ENCODE assay signal across 8 cellular contexts in the genomic region with DNA sequence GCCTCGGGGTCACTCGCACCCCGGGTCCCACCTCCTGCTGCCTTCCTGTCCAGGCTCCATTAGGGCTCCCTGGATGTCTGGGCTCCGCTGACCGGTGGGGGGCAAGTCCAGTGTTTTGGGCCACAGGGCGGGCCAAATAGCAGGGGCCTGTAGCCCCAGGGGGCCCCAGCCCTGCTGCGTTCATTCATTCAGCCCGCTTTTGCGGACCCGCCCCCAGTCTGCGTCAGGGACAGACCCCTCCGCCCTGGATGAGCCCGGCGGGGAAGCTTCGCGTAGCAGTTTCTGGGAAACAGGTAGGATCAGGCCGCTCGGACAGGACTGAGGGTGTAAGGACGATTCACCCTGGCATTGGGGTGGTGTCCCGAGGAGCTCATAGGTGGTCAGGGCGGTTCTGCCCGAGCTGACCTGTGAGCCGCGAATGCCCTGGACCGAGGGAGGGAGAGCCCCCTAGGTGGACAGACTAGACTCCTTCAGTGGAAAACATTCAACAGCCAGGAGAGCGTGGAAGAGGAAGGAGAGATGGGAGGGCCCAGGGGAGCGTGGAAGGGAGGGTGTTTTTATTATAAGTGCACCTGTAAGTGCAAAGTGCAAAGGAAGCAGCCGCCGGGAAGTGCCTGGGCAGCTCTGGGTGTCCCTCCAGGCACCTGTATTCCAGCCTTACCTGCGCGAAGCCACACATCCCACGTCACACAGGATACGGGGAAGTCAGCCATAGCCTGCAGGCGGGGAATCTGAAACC. TPM values are rescaled to one million over a fixed set of nuclear protein-coding genes. Genes with fewer than 3 reads are reported as not detected.
DNase-seq lines count a peak whose midpoint lies in the region; ATAC-seq and TF ChIP-seq lines count a peak whose summit lies in the region.

No MANE protein-coding gene starts in this region.

- H3K4me2 ChIP-seq in KMS-11 (peak overlapping the region; percentile 73), osteoblast (ENCODE audit: insufficient read depth, low read length) (peak overlapping the region; percentile 98)

- peak overlapping the region; percentile 89 for H3K4me3 Mint-ChIP-seq in activated CD8-positive, alpha-beta T cell treated with anti-CD3 and anti-CD28 coated beads for 36 hours

- no peaks in the 10 kb centered on the region for H3K9me3 Mint-ChIP-seq in activated CD8-positive, alpha-beta T cell treated with anti-CD3 and anti-CD28 coated beads for 36 hours

- H3K4me1 ChIP-seq in KMS-11 (ENCODE audit: low read depth, poor library complexity, severe bottlenecking) = peaks cover 34% of the 10 kb centered on the region
- peaks cover 17% of the 10 kb centered on the region for H3K4me1 ChIP-seq in osteoblast (ENCODE audit: insufficient read depth, low read length)

- H3K36me3 Mint-ChIP-seq in activated CD8-positive, alpha-beta T cell treated with anti-CD3 and anti-CD28 coated beads for 36 hours (ENCODE audit: low read depth) = peaks cover 2% of the 10 kb centered on the region

- H3K36me3 ChIP-seq in KMS-11 (ENCODE audit: insufficient read depth) (no peaks in the 10 kb centered on the region), osteoblast (ENCODE audit: insufficient read depth, low read length) (peaks cover 3% of the 10 kb centered on the region)

- peak; percentile 23 for ATAC-seq in GM21529 (IDR thresholded peaks at IDR 0.05; ENCODE audit: unreplicated experiment)
- peak; percentile 18 for ATAC-seq in activated CD8-positive, alpha-beta T cell treated with anti-CD3 and anti-CD28 coated beads for 36 hours
- ATAC-seq in GM21360 (IDR thresholded peaks at IDR 0.05; ENCODE audit: unreplicated experiment) = no peak

- no peaks in the 10 kb centered on the region for H3K9me3 ChIP-seq in osteoblast (ENCODE audit: low read depth, low read length)

- H3K4me1 Mint-ChIP-seq in activated CD8-positive, alpha-beta T cell treated with anti-CD3 and anti-CD28 coated beads for 36 hours (ENCODE audit: low read depth) = peaks cover 39% of the 10 kb centered on the region

- H4K20me1 ChIP-seq in KMS-11 (ENCODE audit: insufficient read depth) = no peaks in the 10 kb centered on the region
- peaks cover 9% of the 10 kb centered on the region for H4K20me1 ChIP-seq in osteoblast (ENCODE audit: insufficient read depth, low read length)

- H3K4me3 ChIP-seq in KMS-11 (IDR thresholded peaks at IDR 0.05; ENCODE audit: insufficient read depth, low read depth, low read length) (no peak overlapping the region), fibroblast of villous mesenchyme (ENCODE audit: low read depth, low read length) (peak overlapping the region; percentile 90), osteoblast (ENCODE audit: insufficient read depth, low read length) (peak overlapping the region; percentile 95)

- CTCF ChIA-PET in activated CD8-positive, alpha-beta T cell treated with anti-CD3 and anti-CD28 coated beads for 36 hours (lab: Charles Lee) = interaction anchor here (1.2 to 4.6 kb wide), 2 partner anchors 17 to 64 kb away, joined by 5 to 18 read pairs; no protein-coding TSS in a partner anchor

- H3K9ac ChIP-seq in KMS-11 = peak overlapping the region; percentile 62

- DNase-seq in EH (ENCODE audit: low read depth) (peak; percentile 19), fibroblast of villous mesenchyme (ENCODE audit: low read depth) (peak; percentile 12), osteoblast (ENCODE audit: insufficient read length, low spot score, missing footprints) (peak; percentile 66), Kasumi-1 (lab: John Stamatoyannopoulos, UW) (no peak)
- peak; percentile 53 for DNase-seq in activated CD8-positive, alpha-beta T cell treated with anti-CD3 and anti-CD28 coated beads for 36 hours

- intact Hi-C loops in activated CD8-positive, alpha-beta T cell treated with anti-CD3 and anti-CD28 coated beads for 36 hours (cut with micrococcal nuclease) = loop anchor here (5.0 kb wide), 1 partner anchor 61 kb away; no protein-coding TSS in a partner anchor

- H2AFZ ChIP-seq in KMS-11 (ENCODE audit: low read depth) (peak overlapping the region; percentile 67; the same call in 1 of the 2 replicates), osteoblast (ENCODE audit: low read length) (peak overlapping the region; percentile 95)

- POLR2A ChIA-PET in activated CD8-positive, alpha-beta T cell treated with anti-CD3 and anti-CD28 coated beads for 36 hours (lab: Charles Lee) = interaction anchor here (1.6 to 2.3 kb wide), 2 partner anchors 52 to 54 kb away, joined by 5 to 15 read pairs; a partner anchor contains a TSS

- no peaks in the 10 kb centered on the region for H3K27me3 Mint-ChIP-seq in activated CD8-positive, alpha-beta T cell treated with anti-CD3 and anti-CD28 coated beads for 36 hours

- peaks cover 36% of the 10 kb centered on the region for H3K79me2 ChIP-seq in KMS-11 (ENCODE audit: insufficient read depth, low read depth)
- peaks cover 55% of the 10 kb centered on the region for H3K79me2 ChIP-seq in osteoblast (ENCODE audit: insufficient read depth, low read length)

- no peak for TF ChIP-seq CTCF in KMS-11 (conservative IDR thresholded peaks at IDR 0.05; ENCODE audit: low read depth, low read length)
- TF ChIP-seq CTCF in activated CD8-positive, alpha-beta T cell treated with anti-CD3 and anti-CD28 coated beads for 36 hours (IDR thresholded peaks at IDR 0.05) = no peak
- TF ChIP-seq CTCF in fibroblast of villous mesenchyme (IDR thresholded peaks at IDR 0.05; ENCODE audit: insufficient read depth, low read depth, low read length) = no peak
- TF ChIP-seq CTCF in osteoblast (IDR thresholded peaks at IDR 0.05; ENCODE audit: extremely low read depth, low read depth, low read length) = no peak

- H3K27ac Mint-ChIP-seq in activated CD8-positive, alpha-beta T cell treated with anti-CD3 and anti-CD28 coated beads for 36 hours = peak overlapping the region; percentile 32

- H3K27me3 ChIP-seq in KMS-11 (ENCODE audit: insufficient read depth, low read depth) = no peaks in the 10 kb centered on the region
- peaks cover 12% of the 10 kb centered on the region for H3K27me3 ChIP-seq in osteoblast (ENCODE audit: insufficient read depth, low read length)

- H3K27ac ChIP-seq in KMS-11 (peak overlapping the region; percentile 47; the same call in 1 of the 2 replicates), osteoblast (ENCODE audit: low read depth, low read length) (peak overlapping the region; percentile 81)

RNA-seq across cellular contexts. Expression of a gene that starts 0.6 kb away (rescaled TPM):
- 10 to 100 TPM; 39.4 to 42.8 TPM for total RNA-seq in activated CD8-positive, alpha-beta T cell treated with anti-CD3 and anti-CD28 coated beads for 36 hours
- total RNA-seq in fibroblast of villous mesenchyme (37.7 and 38.4 TPM in 2 replicates), osteoblast (50.7 and 55.1 TPM in 2 replicates)

RNA-seq across cellular contexts. Expression of a gene that starts 51.8 kb away (rescaled TPM):
- 10 to 100 TPM; 26.1 to 26.5 TPM for total RNA-seq in activated CD8-positive, alpha-beta T cell treated with anti-CD3 and anti-CD28 coated beads for 36 hours
- total RNA-seq in fibroblast of villous mesenchyme = 110 and 151 TPM in 2 replicates
- total RNA-seq in osteoblast = 191 and 194 TPM in 2 replicates

Comparison
In these comparisons a context has a peak if more than half of its experiments do, and no peak if none do; other contexts are left out.
1. DNase-seq: peak in EH (single experiment), activated CD8-positive, alpha-beta T cell treated with anti-CD3 and anti-CD28 coated beads for 36 hours (single experiment), fibroblast of villous mesenchyme (single experiment) and osteoblast (single experiment); none in Kasumi-1 (0 of 2).